In genomic region chr18:74914052-74914591, GRCh38 we compare ENCODE assay signal across 23 cellular contexts.
"Had no signal": no experiment of that assay in that cellular context is flagged by ENCODE, and none has a peak within 500 bp of the region (broad histone marks: within the 10 kb centered on the region; RNA-seq: fewer than 3 reads in every experiment).

No MANE protein-coding gene starts in this region.

- H3K36me3 Mint-ChIP-seq: activated CD4-positive, alpha-beta memory T cell treated with anti-CD3 and anti-CD28 coated beads for 36 hours had no signal

- DNase-seq: activated CD4-positive, alpha-beta memory T cell treated with anti-CD3 and anti-CD28 coated beads for 36 hours; activated CD4-positive, alpha-beta T cell treated with anti-CD3 and anti-CD28 coated beads, Interleukin-2, amount 10 ng/mL, durations not matched to agents 7 days and 5 days; activated CD4-positive, CD25-positive, alpha-beta regulatory T cell; activated CD8-positive, alpha-beta memory T cell treated with anti-CD3 and anti-CD28 coated beads for 24 hours; activated effector memory CD4-positive, alpha-beta T cell treated with anti-CD3 and anti-CD28 coated beads, Interleukin-2, amount 50 U/mL, for 16 hours; activated naive CD4-positive, alpha-beta T cell treated with anti-CD3 and anti-CD28 coated beads for 36 hours; activated T-cell treated with anti-CD3 and anti-CD28 coated beads, Interleukin-2, amount 50 U/mL, for 4 hours; amygdala; brain microvascular endothelial cell; MM.1S; NCI-H1105; NCI-H1436 treated with DMSO at 0.1 percent for 48 hours; NCI-H187; NCI-H446; NCI-H524; Peyer's patch; Right ventricle myocardium superior; SJCRH30; SK-N-SH had no signal

- H3K4me3 ChIP-seq: cardiac muscle cell, Peyer's patch, SJCRH30 had no signal

- H3K36me3 ChIP-seq: brain microvascular endothelial cell, cardiac muscle cell, Peyer's patch, SJCRH30 had no signal

- H3K27ac ChIP-seq: brain microvascular endothelial cell, cardiac muscle cell, Peyer's patch, RWPE1, SJCRH30 had no signal

- H3K27ac Mint-ChIP-seq: activated CD4-positive, alpha-beta memory T cell treated with anti-CD3 and anti-CD28 coated beads for 36 hours; activated naive CD4-positive, alpha-beta T cell treated with anti-CD3 and anti-CD28 coated beads for 36 hours; activated naive CD8-positive, alpha-beta T cell; T-helper 1 cell treated with Interleukin-12 subunit alpha and Interleukin-12 subunit beta and Interleukin-4 antibody, amounts not matched to agents 30 μg/mL and 1 μg/mL, for 36 hours had no signal

- H3K27me3 Mint-ChIP-seq: activated CD4-positive, alpha-beta memory T cell treated with anti-CD3 and anti-CD28 coated beads for 36 hours; activated CD4-positive, alpha-beta T cell treated with anti-CD3 and anti-CD28 coated beads, Interleukin-2, amount 10 ng/mL, durations not matched to agents 7 days and 5 days; activated naive CD8-positive, alpha-beta T cell had no signal

- H3K9ac ChIP-seq: SK-N-SH had no signal

- H3K4me1 ChIP-seq: Peyer's patch, SJCRH30 had no signal

- H3K9me3 Mint-ChIP-seq: activated CD4-positive, alpha-beta memory T cell treated with anti-CD3 and anti-CD28 coated beads for 36 hours; activated CD4-positive, alpha-beta T cell treated with anti-CD3 and anti-CD28 coated beads, Interleukin-2, amount 10 ng/mL, durations not matched to agents 7 days and 5 days; activated naive CD4-positive, alpha-beta T cell treated with anti-CD3 and anti-CD28 coated beads for 36 hours; activated T-cell treated with anti-CD3 and anti-CD28 coated beads, Interleukin-2, amount 50 U/mL, for 4 hours; T-helper 1 cell treated with Interleukin-12 subunit alpha and Interleukin-12 subunit beta and Interleukin-4 antibody, amounts not matched to agents 30 μg/mL and 1 μg/mL, for 36 hours had no signal

- H3K4me1 Mint-ChIP-seq: activated CD4-positive, alpha-beta T cell treated with anti-CD3 and anti-CD28 coated beads, Interleukin-2, amount 10 ng/mL, durations not matched to agents 7 days and 5 days had no signal

- H3K27me3 ChIP-seq: brain microvascular endothelial cell, cardiac muscle cell, Peyer's patch, SJCRH30 had no signal

- ATAC-seq: activated T-cell treated with anti-CD3 and anti-CD28 coated beads, Interleukin-2, amount 50 U/mL, for 4 hours had no signal

- H3K4me3 Mint-ChIP-seq: activated CD4-positive, alpha-beta memory T cell treated with anti-CD3 and anti-CD28 coated beads for 36 hours; activated CD4-positive, alpha-beta T cell treated with anti-CD3 and anti-CD28 coated beads, Interleukin-2, amount 10 ng/mL, durations not matched to agents 7 days and 5 days; activated naive CD4-positive, alpha-beta T cell treated with anti-CD3 and anti-CD28 coated beads for 36 hours; activated naive CD8-positive, alpha-beta T cell; activated T-cell treated with anti-CD3 and anti-CD28 coated beads, Interleukin-2, amount 50 U/mL, for 4 hours; T-helper 1 cell treated with Interleukin-12 subunit alpha and Interleukin-12 subunit beta and Interleukin-4 antibody, amounts not matched to agents 30 μg/mL and 1 μg/mL, for 36 hours had no signal

- H3K4me2 ChIP-seq: SK-N-SH had no signal

- H3K9me3 ChIP-seq: Peyer's patch, SJCRH30, SK-N-SH had no signal
